8 cellular contexts compared by ENCODE assay signal in genomic region chr12:642633-643477, GRCh38. TPM values are rescaled to one million over a fixed set of nuclear protein-coding genes. Genes with fewer than 3 reads are reported as not detected.
DNase-seq lines count a peak whose midpoint lies in the region; ATAC-seq and TF ChIP-seq lines count a peak whose summit lies in the region.

No MANE protein-coding gene starts in this region.

- peak; percentile 62 for DNase-seq in NK-92 treated with Interleukin-12 subunit alpha and Interleukin-12 subunit beta, amount 100 ng/mL, for 24 hours (lab: John Stamatoyannopoulos, UW)
- no peak for DNase-seq in NK-92 (lab: John Stamatoyannopoulos, UW; ENCODE audit: unreplicated experiment)
- DNase-seq in NOMO-1 (lab: John Stamatoyannopoulos, UW; ENCODE audit: unreplicated experiment in 2 of 2): peak; percentile 84 to 93
- DNase-seq in activated T-cell treated with anti-CD3 and anti-CD28 coated beads for 48 hours (ENCODE audit: low read depth): peak; percentile 77
- peak; percentile 86 to 89 for DNase-seq in erythroblast (lab: John Stamatoyannopoulos, UW)
- peak; percentile 76 for DNase-seq in mucosa of gallbladder (ENCODE audit: low spot score)
- DNase-seq in stimulated activated CD8-positive, alpha-beta memory T cell treated with anti-CD3 and anti-CD28 coated beads, Interleukin-7, amount 100 ng/mL, for 1 hour (ENCODE audit: low read depth in 2 of 2): peak; percentile 43 to 51

- no peak for TF ChIP-seq POLR2A in erythroblast (IDR thresholded peaks at IDR 0.05; ENCODE audit: low read length)

- peak; percentile 61 for ATAC-seq in HG02970 (IDR thresholded peaks at IDR 0.05; ENCODE audit: low FRiP score, unreplicated experiment)

RNA-seq across cellular contexts. Expression of gene NINJ2, which starts 20.4 kb away (rescaled TPM):
- total RNA-seq in mucosa of gallbladder: 1.7 TPM
